ENCODE assay signal across 8 cellular contexts in the genomic region with DNA sequence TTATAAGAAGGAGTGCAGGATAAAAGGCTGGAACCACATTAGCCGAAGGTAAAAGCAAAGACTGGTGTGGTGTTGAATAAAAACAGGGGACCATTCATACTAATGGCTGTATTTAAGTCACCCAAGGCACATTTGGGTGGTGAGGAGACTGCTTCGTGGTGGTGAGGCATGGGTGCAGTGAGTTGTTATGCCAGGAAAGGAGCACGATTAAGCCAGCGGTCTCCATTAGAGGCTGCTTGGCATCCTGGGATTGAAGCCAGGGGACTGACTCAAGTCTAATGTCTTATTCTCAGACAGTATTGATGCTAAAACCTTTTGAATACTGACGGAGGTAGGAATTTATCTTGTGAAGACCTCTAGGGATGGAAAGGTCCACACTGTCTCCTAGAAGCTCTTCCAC. TPM values are rescaled to one million over a fixed set of nuclear protein-coding genes. Genes with fewer than 3 reads are reported as not detected.
A peak's percentile ranks its signal among the peaks of the same experiment; 100 is the strongest.
DNase-seq lines count a peak whose midpoint lies in the region; ATAC-seq and TF ChIP-seq lines count a peak whose summit lies in the region.

No MANE protein-coding gene starts in this region.

- H3K36me3 Mint-ChIP-seq in dendritic cell treated with granulocyte-macrophage colony-stimulating factor and Interleukin-4, amounts not matched to agents 40 ng/mL and 50 ng/mL, for 4 days (ENCODE audit: low read depth): peaks cover 60% of the 10 kb centered on the region

- peak overlapping the region; percentile 50 for H3K27ac Mint-ChIP-seq in dendritic cell treated with granulocyte-macrophage colony-stimulating factor and Interleukin-4, amounts not matched to agents 40 ng/mL and 50 ng/mL, for 4 days

- H4K20me1 ChIP-seq in DND-41 (ENCODE audit: insufficient read depth, low read length): no peaks in the 10 kb centered on the region; the same call in 1 of the 2 replicates

- intact Hi-C loops in dendritic cell treated with granulocyte-macrophage colony-stimulating factor and Interleukin-4, amounts not matched to agents 40 ng/mL and 50 ng/mL, for 4 days (cut with micrococcal nuclease): no loop called here
- intact Hi-C loops in prostate gland (cut with DNase I): no loop called here

- H3K36me3 ChIP-seq in DND-41 (ENCODE audit: insufficient read depth, low read length) (0 out of 2 replicates have a peak, but pooled peaks cover 6% of the 10 kb centered on the region), prostate gland (no peaks in the 10 kb centered on the region)

- ATAC-seq in DND-41 (ENCODE audit: insufficient read depth, low read depth) (peak; percentile 6; the same call in 1 of the 3 replicates), HG02763 (IDR thresholded peaks at IDR 0.05; ENCODE audit: unreplicated experiment) (peak; percentile 6), HG03520 (IDR thresholded peaks at IDR 0.05; ENCODE audit: unreplicated experiment) (no peak), GM18517 (IDR thresholded peaks at IDR 0.05; ENCODE audit: unreplicated experiment) (no peak)

- H3K4me3 ChIP-seq in DND-41 (ENCODE audit: low read depth in 1 of 2, low read length in 2 of 2): no peak overlapping the region
- H3K4me3 ChIP-seq in prostate gland: peak overlapping the region in 1 of 2 donors; percentile 15

- 63% methylated on average over 5 of the region's 5 CpGs for WGBS in prostate gland

- peaks cover 47% of the 10 kb centered on the region for H3K4me1 Mint-ChIP-seq in dendritic cell treated with granulocyte-macrophage colony-stimulating factor and Interleukin-4, amounts not matched to agents 40 ng/mL and 50 ng/mL, for 4 days (ENCODE audit: low read depth)

- H3K79me2 ChIP-seq in DND-41 (ENCODE audit: insufficient read depth, low read length): no peaks in the 10 kb centered on the region

- peaks cover 21% of the 10 kb centered on the region for H3K4me1 ChIP-seq in DND-41 (ENCODE audit: insufficient read depth, low read length)
- H3K4me1 ChIP-seq in prostate gland (replicated peaks): no peaks in the 10 kb centered on the region

- no peak for TF ChIP-seq POLR2A in prostate gland (IDR thresholded peaks at IDR 0.05)

- no peaks in the 10 kb centered on the region for H3K27me3 Mint-ChIP-seq in dendritic cell treated with granulocyte-macrophage colony-stimulating factor and Interleukin-4, amounts not matched to agents 40 ng/mL and 50 ng/mL, for 4 days

- H3K4me3 Mint-ChIP-seq in dendritic cell treated with granulocyte-macrophage colony-stimulating factor and Interleukin-4, amounts not matched to agents 40 ng/mL and 50 ng/mL, for 4 days: no peak overlapping the region

- TF ChIP-seq CTCF in DND-41 (IDR thresholded peaks at IDR 0.05; ENCODE audit: borderline replicate concordance, extremely low read depth, low read length, poor library complexity, severe bottlenecking): no peak
- TF ChIP-seq CTCF in prostate gland (IDR thresholded peaks at IDR 0.05): no peak

- H3K27ac ChIP-seq in DND-41 (ENCODE audit: low read length): peak overlapping the region; percentile 39; the same call in 1 of the 2 replicates
- peak overlapping the region; percentile 41 to 63 for H3K27ac ChIP-seq in prostate gland

- H3K27me3 ChIP-seq in DND-41 (ENCODE audit: insufficient read depth, low read length, poor library complexity): no peaks in the 10 kb centered on the region
- no peaks in the 10 kb centered on the region for H3K27me3 ChIP-seq in prostate gland (replicated peaks; ENCODE audit: insufficient read depth)

- peak overlapping the region; percentile 62 for H2AFZ ChIP-seq in DND-41 (ENCODE audit: low read depth, low read length)

- H3K9me3 ChIP-seq in DND-41 (ENCODE audit: insufficient read depth, low read length, severe bottlenecking): no peaks in the 10 kb centered on the region
- no peaks in the 10 kb centered on the region for H3K9me3 ChIP-seq in prostate gland

- no peaks in the 10 kb centered on the region for H3K9me3 Mint-ChIP-seq in dendritic cell treated with granulocyte-macrophage colony-stimulating factor and Interleukin-4, amounts not matched to agents 40 ng/mL and 50 ng/mL, for 4 days

- H3K9ac ChIP-seq in DND-41 (ENCODE audit: low read depth, low read length): 0 out of 2 replicates have a peak overlapping the region, but pooled peaks have one; percentile 27

- no peak for DNase-seq in DND-41
- DNase-seq in prostate gland (ENCODE audit: low spot score): no peak
- no peak for DNase-seq in activated gamma-delta T cell treated with Interleukin-2 at 50 U/mL for 16 hours
- DNase-seq in NCI-H187 treated with DMSO at 0.1 percent for 48 hours (lab: John Stamatoyannopoulos, UW): no peak

- H3K4me2 ChIP-seq in DND-41 (ENCODE audit: insufficient read depth, low read length): peak overlapping the region; percentile 59

RNA-seq across cellular contexts. Expression of a gene that starts 21.9 kb away (rescaled TPM):
- 10 to 100 TPM; 46.0 to 50.0 TPM for total RNA-seq in prostate gland

Comparison
In these comparisons a context has a peak if more than half of its experiments do, and no peak if none do; other contexts are left out.
1. ATAC-seq: peak in DND-41 (single experiment) and HG02763 (single experiment); none in HG03520 (single experiment) and GM18517 (single experiment).